25 cellular contexts compared by ENCODE assay signal in the genomic region with DNA sequence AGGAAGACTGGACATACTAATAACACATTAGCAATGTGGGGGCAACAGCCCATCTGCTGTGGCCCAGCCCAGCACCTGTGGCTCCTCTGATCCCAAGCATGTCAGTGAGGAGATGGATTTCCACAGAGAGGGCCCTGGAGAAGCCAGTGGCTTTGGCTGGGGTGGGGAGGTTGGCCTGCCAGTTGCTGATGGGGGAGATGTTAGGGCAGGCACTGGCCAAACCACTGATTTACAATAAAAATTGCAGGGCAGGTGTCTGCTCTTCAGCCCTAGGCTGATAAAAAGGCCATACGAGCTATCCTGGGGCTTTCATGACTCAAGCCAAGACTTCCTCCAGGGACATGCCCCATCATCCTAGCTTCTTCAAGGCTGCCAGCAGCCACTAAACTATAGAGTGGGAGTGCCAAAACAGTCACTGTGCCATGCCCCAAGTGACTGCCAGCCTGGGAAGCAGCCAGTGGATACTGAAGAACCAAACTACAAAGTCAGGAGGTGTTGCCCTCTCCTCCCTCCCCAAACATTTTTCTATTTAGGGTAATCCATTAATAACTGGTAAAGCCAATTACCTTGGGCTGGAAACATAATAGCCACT. TPM values are rescaled to one million over a fixed set of nuclear protein-coding genes. Genes with fewer than 3 reads are reported as not detected.
DNase-seq lines count a peak whose midpoint lies in the region; ATAC-seq and TF ChIP-seq lines count a peak whose summit lies in the region.
"Had no signal": no experiment of that assay in that cellular context is flagged by ENCODE, and none has a peak within 500 bp of the region (broad histone marks: within the 10 kb centered on the region; RNA-seq: fewer than 3 reads in every experiment).

No MANE protein-coding gene starts in this region.

- ATAC-seq in psoas muscle (peak; percentile 53 to 85 (median 72)), GM21723 (IDR thresholded peaks at IDR 0.05; ENCODE audit: unreplicated experiment) (no peak), GM18858 (IDR thresholded peaks at IDR 0.05; ENCODE audit: unreplicated experiment) (no peak)
- ATAC-seq: activated naive CD4-positive, alpha-beta T cell treated with anti-CD3 and anti-CD28 coated beads, Interleukin-2, amount 50 U/mL, for 72 hours; activated T-cell treated with anti-CD3 and anti-CD28 coated beads, Interleukin-2, amount 50 U/mL, for 4 hours; GM12878; lower lobe of right lung; naive thymus-derived CD8-positive, alpha-beta T cell; T-cell had no signal

- H3K27me3 Mint-ChIP-seq in endodermal cell (ENCODE audit: insufficient read depth) = no peaks in the 10 kb centered on the region
- H3K27me3 Mint-ChIP-seq: naive thymus-derived CD8-positive, alpha-beta T cell; T-cell had no signal

- H3K36me3 ChIP-seq in endodermal cell (ENCODE audit: control insufficient read depth, insufficient read depth, low read length) = peaks cover 32% of the 10 kb centered on the region
- H3K36me3 ChIP-seq in psoas muscle (ENCODE audit: insufficient read depth in 1 of 2, low read depth in 1 of 2) = peaks cover 0 to 18% of the 10 kb centered on the region in 2 donors

- TF ChIP-seq CTCF in endodermal cell (conservative IDR thresholded peaks at IDR 0.05) (no peak), psoas muscle (IDR thresholded peaks at IDR 0.05) (no peak)

- H3K4me3 Mint-ChIP-seq in endodermal cell = no peak overlapping the region
- H3K4me3 Mint-ChIP-seq: activated T-cell treated with anti-CD3 and anti-CD28 coated beads, Interleukin-2, amount 50 U/mL, for 4 hours; immature natural killer cell; naive thymus-derived CD8-positive, alpha-beta T cell; T-cell had no signal

- no peaks in the 10 kb centered on the region for H3K9me3 Mint-ChIP-seq in endodermal cell
- H3K9me3 Mint-ChIP-seq: activated naive CD4-positive, alpha-beta T cell treated with anti-CD3 and anti-CD28 coated beads, Interleukin-2, amount 50 U/mL, for 72 hours; activated T-cell treated with anti-CD3 and anti-CD28 coated beads, Interleukin-2, amount 50 U/mL, for 4 hours; immature natural killer cell; naive thymus-derived CD8-positive, alpha-beta T cell; T-cell had no signal

- DNase-seq in NCI-H2171 treated with DMSO at 0.1 percent for 48 hours (lab: John Stamatoyannopoulos, UW) (peak; percentile 14), NCI-H2171 (lab: John Stamatoyannopoulos, UW) (no peak), NCI-H1105 treated with DMSO at 0.1 percent for 48 hours (lab: John Stamatoyannopoulos, UW) (peak; percentile 69), endodermal cell (peak; percentile 31), psoas muscle (no peak), midbrain (lab: John Stamatoyannopoulos, UW) (no peak)
- DNase-seq: activated CD4-positive, alpha-beta T cell treated with anti-CD3 and anti-CD28 coated beads, Interleukin-2, amount 50 U/mL, for 4 hours; activated T-cell treated with anti-CD3 and anti-CD28 coated beads, Interleukin-2, amount 50 U/mL, for 4 hours; esophagus squamous epithelium; GDM1; heart right ventricle; immature natural killer cell; Karpas-422; lower lobe of right lung; naive thymus-derived CD8-positive, alpha-beta T cell; NCI-H1417 treated with DMSO at 0.1 percent for 48 hours; NCI-H345; SHP77 treated with DMSO at 0.1 percent for 48 hours; stimulated activated CD4-positive, alpha-beta T cell treated with anti-CD3 and anti-CD28 coated beads, Interleukin-4, amount 100 ng/mL, for 4 hours; T-cell had no signal

- H3K36me3 Mint-ChIP-seq in endodermal cell (ENCODE audit: low read depth) = peaks cover 39% of the 10 kb centered on the region

- intact Hi-C loops in psoas muscle (cut with DNase I) = no loop called here

- H3K27me3 ChIP-seq in endodermal cell (ENCODE audit: control insufficient read depth, insufficient read depth, low read length, poor library complexity, severe bottlenecking) (no peaks in the 10 kb centered on the region), psoas muscle (ENCODE audit: insufficient read depth in 3 of 3, low read length in 2 of 3) (no peaks in the 10 kb centered on the region)
- H3K27me3 ChIP-seq: esophagus squamous epithelium, heart right ventricle had no signal

- no peak overlapping the region for H3K27ac Mint-ChIP-seq in endodermal cell

- H3K9me3 ChIP-seq in endodermal cell (ENCODE audit: control insufficient read depth, low read length) (peaks cover 7% of the 10 kb centered on the region), psoas muscle (no peaks in the 10 kb centered on the region)
- H3K9me3 ChIP-seq: esophagus squamous epithelium, heart right ventricle, lower lobe of right lung had no signal

- 88 to 100% methylated on average over 1 of the region's 1 CpG for WGBS in endodermal cell (ENCODE audit: insufficient coverage in 1 of 2, insufficient read length in 1 of 2), 2 experiments
- WGBS in psoas muscle, 3 donors = 20 to 36% (median 20%) methylated on average over 1 of the region's 1 CpG

- H3K4me1 ChIP-seq in endodermal cell (ENCODE audit: control insufficient read depth, insufficient read depth, low read length) = peaks cover 14% of the 10 kb centered on the region
- H3K4me1 ChIP-seq in psoas muscle = peaks cover 25% of the 10 kb centered on the region
- H3K4me1 ChIP-seq: lower lobe of right lung had no signal

- H3K27ac ChIP-seq in endodermal cell (ENCODE audit: low read depth, low read length) (no peak overlapping the region), psoas muscle (peak overlapping the region; percentile 21)
- H3K27ac ChIP-seq: heart right ventricle, lower lobe of right lung had no signal

- no peak overlapping the region for H3K4me3 ChIP-seq in endodermal cell (ENCODE audit: low read length)
- H3K4me3 ChIP-seq in psoas muscle = no peak overlapping the region
- H3K4me3 ChIP-seq: esophagus squamous epithelium, GM12878, heart right ventricle, lower lobe of right lung, skin epidermis had no signal

- H3K4me1 Mint-ChIP-seq in endodermal cell = peaks cover 10% of the 10 kb centered on the region

- H3K9ac ChIP-seq in endodermal cell (ENCODE audit: extremely low read depth, low read length, poor library complexity, severe bottlenecking) = no peak overlapping the region

RNA-seq across cellular contexts. Expression of a gene that starts 37.8 kb away (rescaled TPM):
- total RNA-seq in endodermal cell (10 to 100 TPM; 33.3 to 52.0 TPM), psoas muscle (10 to 100 TPM in 2 of 4 donors, 1 to 10 TPM in 2; 6.6 to 12.2 (median 9.9) TPM)
- polyA plus RNA-seq in endodermal cell (2013, experiment 1 of 2) = 43.1 TPM
- 46.7 TPM for polyA plus RNA-seq in endodermal cell (2013, experiment 2 of 2)
- polyA plus RNA-seq in psoas muscle = 10 to 100 TPM; 13.1 to 27.4 (median 15.1) TPM

RNA-seq across cellular contexts. Expression of a gene that starts 37.9 kb away (rescaled TPM):
- total RNA-seq in endodermal cell (10 to 100 TPM; 51.8 to 59.3 TPM), psoas muscle (10 to 100 TPM; 21.2 to 29.3 (median 23.8) TPM)
- polyA plus RNA-seq in endodermal cell (2013, experiment 1 of 2) = 39.0 TPM
- 28.8 TPM for polyA plus RNA-seq in endodermal cell (2013, experiment 2 of 2)
- 10 to 100 TPM; 19.0 to 24.1 (median 21.6) TPM for polyA plus RNA-seq in psoas muscle

Comparison
In these comparisons a context has a peak if more than half of its experiments do, and no peak if none do; other contexts are left out.
1. DNase-seq: peak in NCI-H2171 treated with DMSO at 0.1 percent for 48 hours (single experiment), NCI-H1105 treated with DMSO at 0.1 percent for 48 hours (single experiment) and endodermal cell (single experiment); none in NCI-H2171 (single experiment), psoas muscle (0 of 2) and midbrain (single experiment).
2. ATAC-seq: peak in psoas muscle (4 of 4); none in GM21723 (single experiment) and GM18858 (single experiment).